ENCODE assay signal across 10 cellular contexts in genomic region chr7:95550546-95550945, GRCh38. TPM values are rescaled to one million over a fixed set of nuclear protein-coding genes. Genes with fewer than 3 reads are reported as not detected.
DNase-seq lines count a peak whose midpoint lies in the region; ATAC-seq and TF ChIP-seq lines count a peak whose summit lies in the region.
"Had no signal": no experiment of that assay in that cellular context is flagged by ENCODE, and none has a peak within 500 bp of the region (broad histone marks: within the 10 kb centered on the region; RNA-seq: fewer than 3 reads in every experiment).

No MANE protein-coding gene starts in this region.

- H3K27me3 ChIP-seq in ACC112 (ENCODE audit: insufficient read depth, low read length): no peaks in the 10 kb centered on the region
- no peaks in the 10 kb centered on the region for H3K27me3 ChIP-seq in brain microvascular endothelial cell (replicated peaks)
- H3K27me3 ChIP-seq in hepatocyte: no peaks in the 10 kb centered on the region
- no peaks in the 10 kb centered on the region for H3K27me3 ChIP-seq in skeletal muscle satellite cell (ENCODE audit: control insufficient read depth, insufficient read depth, low read length)

- H3K4me1 ChIP-seq in ACC112 (ENCODE audit: control insufficient read depth, insufficient read depth, low read length, unreplicated experiment): peaks cover 51% of the 10 kb centered on the region
- peaks cover 34% of the 10 kb centered on the region for H3K4me1 ChIP-seq in hepatocyte (ENCODE audit: insufficient read depth)
- peaks cover 16% of the 10 kb centered on the region for H3K4me1 ChIP-seq in skeletal muscle satellite cell (ENCODE audit: control insufficient read depth, insufficient read depth, low read length)

- H3K36me3 ChIP-seq in ACC112 (ENCODE audit: insufficient read depth, low read length) (no peaks in the 10 kb centered on the region), brain microvascular endothelial cell (replicated peaks) (no peaks in the 10 kb centered on the region), hepatocyte (replicated peaks; ENCODE audit: insufficient read depth, low read depth) (no peaks in the 10 kb centered on the region), skeletal muscle satellite cell (ENCODE audit: insufficient read depth, low read length) (no peaks in the 10 kb centered on the region)

- H2AFZ ChIP-seq in ACC112 (ENCODE audit: low read length, unreplicated experiment) (no peak overlapping the region), hepatocyte (peak overlapping the region; percentile 14)

- peak overlapping the region; percentile 96 for H3K27ac ChIP-seq in ACC112 (ENCODE audit: low read depth, low read length)
- H3K27ac ChIP-seq in brain microvascular endothelial cell: peak overlapping the region; percentile 76
- H3K27ac ChIP-seq in hepatocyte: peak overlapping the region; percentile 95

- in situ Hi-C loops in brain microvascular endothelial cell (cut with HindIII; ENCODE audit: low pct_ligation_motif_present, low sequenced_read_pairs): no loop called here

- no peaks in the 10 kb centered on the region for H3K9me2 ChIP-seq in hepatocyte (replicated peaks; ENCODE audit: insufficient read depth)

- DNase-seq in brain microvascular endothelial cell: no peak
- DNase-seq in hepatocyte (ENCODE audit: low spot score): no peak
- no peak for DNase-seq in activated T-cell treated with anti-CD3 and anti-CD28 coated beads, Interleukin-2, amount 50 U/mL, for 1 hour
- DNase-seq: NCI-H510A had no signal

- ATAC-seq in HG03565 (IDR thresholded peaks at IDR 0.05; ENCODE audit: unreplicated experiment) (no peak), HG02678 (IDR thresholded peaks at IDR 0.05; ENCODE audit: unreplicated experiment) (no peak), HG03571 (IDR thresholded peaks at IDR 0.05; ENCODE audit: unreplicated experiment) (no peak)

- H4K20me1 ChIP-seq in hepatocyte (ENCODE audit: insufficient read depth, poor library complexity, severe bottlenecking): no peaks in the 10 kb centered on the region

- H3K9ac ChIP-seq in skeletal muscle satellite cell (ENCODE audit: low read depth, low read length): peak overlapping the region; percentile 8

- 74% methylated on average over 4 of the region's 4 CpGs for WGBS in hepatocyte (ENCODE audit: low lambda C conversion rate, missing lambda C conversion rate)

- TF ChIP-seq CTCF in brain microvascular endothelial cell (IDR thresholded peaks at IDR 0.05; ENCODE audit: low read depth, low read length, missing control alignments) (no peak), hepatocyte (IDR thresholded peaks at IDR 0.05; ENCODE audit: poor library complexity) (no peak)

- H3K4me2 ChIP-seq in hepatocyte: peak overlapping the region; percentile 35
- peak overlapping the region; percentile 58 for H3K4me2 ChIP-seq in skeletal muscle satellite cell (ENCODE audit: low read length)

- H3K9me3 ChIP-seq in hepatocyte (ENCODE audit: low read depth): no peaks in the 10 kb centered on the region
- no peaks in the 10 kb centered on the region for H3K9me3 ChIP-seq in skeletal muscle satellite cell (replicated peaks; ENCODE audit: low read length)

- H3K4me3 ChIP-seq in ACC112 (ENCODE audit: low read depth, low read length): peak overlapping the region; percentile 25
- H3K4me3 ChIP-seq in brain microvascular endothelial cell (ENCODE audit: low read depth, low read length): no peak overlapping the region
- H3K4me3 ChIP-seq in hepatocyte: no peak overlapping the region
- H3K4me3 ChIP-seq in skeletal muscle satellite cell (ENCODE audit: low read length): peak overlapping the region; percentile 23

- H3K79me2 ChIP-seq in ACC112 (ENCODE audit: control insufficient read depth, insufficient read depth, low read length, unreplicated experiment): no peaks in the 10 kb centered on the region
- no peaks in the 10 kb centered on the region for H3K79me2 ChIP-seq in hepatocyte

RNA-seq across cellular contexts. Expression of gene PDK4, which starts 45.8 kb away (rescaled TPM):
- 28.5 and 34.6 TPM in 2 replicates for total RNA-seq in hepatocyte
- polyA plus RNA-seq in hepatocyte: 26.0 and 28.8 TPM in 2 replicates
- total RNA-seq in skeletal muscle satellite cell (2012; rRNA removed): 0.51 and 5.0 TPM in 2 replicates
- total RNA-seq: activated T-helper 1 cell treated with anti-CD3 and anti-CD28 coated beads, Interleukin-12 subunit alpha, Interleukin-12 subunit beta, Interleukin-2, Interleukin-4 antibody, amounts not matched to agents 30 ng/mL and 10 ng/mL and 1 ng/mL, durations not matched to agents 14 hours and 24 hours and 36 hours had no signal

Comparison
In these comparisons a context has a peak if more than half of its experiments do, and no peak if none do; other contexts are left out.
1. H3K4me3 ChIP-seq: peak in ACC112 (single experiment) and skeletal muscle satellite cell (single experiment); none in brain microvascular endothelial cell (single experiment) and hepatocyte (single experiment).
2. Peak in every context shown above with its lines, with median percentiles within 50 percentile points of each other: H3K27ac ChIP-seq.